8 cellular contexts compared by ENCODE assay signal in the genomic region with DNA sequence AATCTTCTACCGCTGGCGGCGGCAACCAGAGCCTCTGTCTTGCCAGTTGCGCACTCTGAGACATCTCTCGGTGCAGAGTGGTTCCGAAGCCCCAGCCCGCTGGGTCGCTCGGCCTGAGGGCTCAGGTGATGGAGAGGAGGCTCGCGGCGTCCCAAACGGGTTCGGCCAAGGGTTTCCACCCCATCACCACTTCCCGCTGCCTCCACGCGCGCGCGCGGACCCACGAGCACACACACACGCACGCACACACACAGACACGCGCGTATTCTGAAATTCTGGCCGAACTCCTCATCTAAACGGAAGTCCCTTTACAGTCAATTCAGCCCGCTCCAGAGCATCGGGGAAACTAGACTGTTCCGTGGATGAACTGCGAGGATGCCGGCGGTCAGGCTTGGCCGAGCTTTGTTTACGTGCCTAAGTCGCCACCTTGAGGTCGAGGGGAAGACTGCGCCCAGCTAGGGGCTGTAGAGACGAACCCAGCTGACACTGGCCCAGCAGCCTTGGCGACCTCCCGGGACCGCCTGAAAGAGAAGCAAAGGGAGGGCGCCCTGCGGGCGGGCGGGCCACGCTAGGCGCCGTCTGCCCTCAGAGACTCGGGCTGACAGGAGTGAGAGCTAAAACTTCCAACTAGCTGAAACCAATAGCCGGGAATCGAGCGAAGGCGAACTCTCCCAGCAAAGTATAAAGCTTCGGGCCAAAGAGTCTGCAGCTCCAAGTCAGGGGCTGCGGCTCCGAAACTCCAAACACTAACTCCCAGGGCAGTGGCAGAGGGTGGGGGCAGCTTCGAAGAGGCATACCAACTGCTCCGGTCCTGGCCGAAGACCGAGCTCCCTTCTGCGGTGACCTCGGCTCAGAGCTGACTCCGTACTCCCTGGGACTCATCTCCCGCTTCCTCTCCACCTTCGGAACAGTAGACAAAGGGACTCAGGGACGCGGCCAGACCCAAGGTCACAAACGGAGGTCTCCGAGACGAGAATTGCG.
DNase-seq lines count a peak whose midpoint lies in the region; ATAC-seq and TF ChIP-seq lines count a peak whose summit lies in the region.

No MANE protein-coding gene starts in this region.

- DNase-seq in GM04504 (ENCODE audit: low read depth) (peak; percentile 44), HCEC 1CT (peak; percentile 75), LNCaP clone FGC (ENCODE audit: low read depth) (peak; percentile 27), RPMI7951 (ENCODE audit: low read depth) (peak; percentile 72), head of caudate nucleus (peak; percentile 81 to 95 (median 90)), omental fat pad (ENCODE audit: low spot score) (peak; percentile 71), upper lobe of left lung (peak; percentile 81 to 86)

- ATAC-seq in omental fat pad (ENCODE audit: low FRiP score) = peak; percentile 97
- ATAC-seq in upper lobe of left lung (ENCODE audit: low FRiP score in 2 of 2) = peak; percentile 95 to 97

- H3K4me3 Mint-ChIP-seq in activated naive CD8-positive, alpha-beta T cell = peak overlapping the region; percentile 82

- peaks cover 0 to 46% (median 14%) of the 10 kb centered on the region in 4 donors for H3K27me3 ChIP-seq in upper lobe of left lung

- H3K27me3 Mint-ChIP-seq in activated naive CD8-positive, alpha-beta T cell = peaks cover 45% of the 10 kb centered on the region

- TF ChIP-seq CTCF in LNCaP clone FGC (IDR thresholded peaks at IDR 0.05; ENCODE audit: control insufficient read depth, extremely low read depth, insufficient read depth) = peak; percentile 94
- peak in 1 of 3 donors; percentile 7 for TF ChIP-seq CTCF in omental fat pad (IDR thresholded peaks at IDR 0.05)
- peak; percentile 85 to 94 (median 86) for TF ChIP-seq CTCF in upper lobe of left lung (IDR thresholded peaks at IDR 0.05)

- WGBS in upper lobe of left lung, 2 donors = 1 to 2% methylated on average over 23 to 72 of the region's 74 CpGs

- H3K9me3 Mint-ChIP-seq in activated naive CD8-positive, alpha-beta T cell (ENCODE audit: low read depth) = no peaks in the 10 kb centered on the region

- H3K36me3 ChIP-seq in upper lobe of left lung = no peaks in the 10 kb centered on the region

- peaks cover 29% of the 10 kb centered on the region for H3K4me1 Mint-ChIP-seq in activated naive CD8-positive, alpha-beta T cell (ENCODE audit: low read depth)

- TF ChIP-seq EP300 in upper lobe of left lung (IDR thresholded peaks at IDR 0.05) = no peak

- intact Hi-C loops in head of caudate nucleus (cut with DNase I) = loop anchor here (5.0 kb wide), 1 partner anchor 786 kb away; no protein-coding TSS in a partner anchor

- no peaks in the 10 kb centered on the region for H3K9me3 ChIP-seq in upper lobe of left lung

- H3K27ac Mint-ChIP-seq in activated naive CD8-positive, alpha-beta T cell = no peak overlapping the region

- H3K4me3 ChIP-seq in LNCaP clone FGC (ENCODE audit: low read depth, low read length) (peak overlapping the region; percentile 43), upper lobe of left lung (peak overlapping the region in 3 of 4 donors; percentile 16 to 38 (median 36))

- H3K36me3 Mint-ChIP-seq in activated naive CD8-positive, alpha-beta T cell = no peaks in the 10 kb centered on the region

- H3K27ac ChIP-seq in upper lobe of left lung = no peak overlapping the region

- peaks cover 10 to 21% (median 18%) of the 10 kb centered on the region in 4 donors for H3K4me1 ChIP-seq in upper lobe of left lung

- TF ChIP-seq POLR2A in upper lobe of left lung (IDR thresholded peaks at IDR 0.05) = no peak

Comparison
In these comparisons a context has a peak if more than half of its experiments do, and no peak if none do; other contexts are left out.
1. DNase-seq: peak in every context shown above with its lines; median percentile 90 in head of caudate nucleus; 84 in upper lobe of left lung; 75 in HCEC 1CT; 72 in RPMI7951; 71 in omental fat pad; 44 in GM04504; 27 in LNCaP clone FGC.